1 cellular context compared by ENCODE assay signal in genomic region chr3:24367216-24367615, GRCh38.
TF ChIP-seq lines count a peak whose summit lies in the region.

No MANE protein-coding gene starts in this region.

TF ChIP-seq in HepG2, 621 proteins besides CTCF, POLR2A, EP300 and RAD21:
- TF ChIP-seq ZNF761 (CRISPR knock-in tag; conservative IDR thresholded peaks at IDR 0.05) (no peak), MEIS2 (CRISPR knock-in tag; IDR thresholded peaks at IDR 0.05) (no peak), ZNF12 (CRISPR knock-in tag; IDR thresholded peaks at IDR 0.05) (no peak), RXRB (CRISPR knock-in tag; IDR thresholded peaks at IDR 0.05; ENCODE audit: borderline replicate concordance) (no peak), ZNF629 (CRISPR knock-in tag; conservative IDR thresholded peaks at IDR 0.05) (no peak), NFKB2 (CRISPR knock-in tag; IDR thresholded peaks at IDR 0.05; ENCODE audit: borderline replicate concordance) (no peak), GFI1 (CRISPR knock-in tag; IDR thresholded peaks at IDR 0.05; ENCODE audit: borderline replicate concordance) (no peak), ZNF3 (CRISPR knock-in tag; IDR thresholded peaks at IDR 0.05) (no peak), ZNF275 (CRISPR knock-in tag; IDR thresholded peaks at IDR 0.05; ENCODE audit: borderline replicate concordance) (no peak), MED13 (CRISPR knock-in tag; IDR thresholded peaks at IDR 0.05) (no peak), ZNF333 (CRISPR knock-in tag; IDR thresholded peaks at IDR 0.05; ENCODE audit: borderline replicate concordance) (no peak), RFXANK (CRISPR knock-in tag; IDR thresholded peaks at IDR 0.05) (no peak), ZNF264 (CRISPR knock-in tag; IDR thresholded peaks at IDR 0.05) (no peak), U2AF1 (optimal IDR thresholded peaks at IDR 0.05; ENCODE audit: low read depth, low read length) (no peak), KMT2B (CRISPR knock-in tag; IDR thresholded peaks at IDR 0.05) (no peak), SALL2 (CRISPR knock-in tag; IDR thresholded peaks at IDR 0.05) (no peak), KDM4B (CRISPR knock-in tag; IDR thresholded peaks at IDR 0.05) (no peak), BATF2 (CRISPR knock-in tag; IDR thresholded peaks at IDR 0.05) (no peak), ESRRA (CRISPR knock-in tag; IDR thresholded peaks at IDR 0.05; ENCODE audit: low read depth) (no peak), KDM5B (CRISPR knock-in tag; IDR thresholded peaks at IDR 0.05; ENCODE audit: borderline replicate concordance) (no peak)
